In genomic region chr11:65579291-65579690, GRCh38 we compare ENCODE assay signal across 1 cellular context.
TF ChIP-seq lines count a peak whose summit lies in the region.

No MANE protein-coding gene starts in this region.

TF ChIP-seq in HepG2, 621 proteins besides CTCF, POLR2A, EP300 and RAD21:
- TF ChIP-seq ZNF546 (CRISPR knock-in tag; conservative IDR thresholded peaks at IDR 0.05) (no peak), CEBPB (IDR thresholded peaks at IDR 0.05; ENCODE audit: borderline replicate concordance, low read depth, low read length) (peak; percentile 81), SNAPC2 (CRISPR knock-in tag; IDR thresholded peaks at IDR 0.05) (no peak)
